ENCODE assay signal across 8 cellular contexts in the genomic region with DNA sequence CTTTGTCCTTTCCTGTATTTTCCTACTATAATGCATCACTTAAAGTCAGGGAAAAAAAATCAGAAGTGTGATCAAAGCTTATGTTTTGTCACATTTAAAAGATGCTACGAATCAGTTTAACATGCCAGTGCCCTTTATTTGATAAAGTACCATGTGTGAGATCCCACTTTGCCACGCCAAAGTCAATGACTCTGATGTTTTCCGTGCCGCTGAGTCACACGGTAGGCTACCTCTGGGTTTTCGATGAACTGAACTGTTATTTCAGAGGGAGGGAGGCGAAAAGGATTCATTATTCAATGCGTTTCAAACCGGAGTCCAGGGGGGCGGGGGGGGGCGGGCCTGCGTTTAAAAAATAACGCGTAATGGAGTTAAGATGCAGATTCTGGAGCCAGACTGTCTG.
DNase-seq lines count a peak whose midpoint lies in the region; ATAC-seq, FAIRE-seq and TF ChIP-seq lines count a peak whose summit lies in the region.

No MANE protein-coding gene starts in this region.

- peak overlapping the region; percentile 14 for H2BK15ac ChIP-seq in mesendoderm (replicated peaks; ENCODE audit: low read depth)

- H3K27me3 ChIP-seq in GM23338 (ENCODE audit: insufficient read depth) (peaks cover 11% of the 10 kb centered on the region), mesendoderm (ENCODE audit: insufficient read depth, low read length, poor library complexity) (no peaks in the 10 kb centered on the region)

- peaks cover 25% of the 10 kb centered on the region for H3K4me1 Mint-ChIP-seq in GM23338

- no peak for FAIRE-seq in A549 (lab: Jason Lieb, UNC)

- H3K36me3 Mint-ChIP-seq in GM23338 (ENCODE audit: low read depth): no peaks in the 10 kb centered on the region

- H4K5ac ChIP-seq in mesendoderm (ENCODE audit: low read length): no peak overlapping the region

- H3K27ac ChIP-seq in A549 (peak overlapping the region; percentile 80 to 96), GM23338 (ENCODE audit: low read depth) (no peak overlapping the region), mesendoderm (ENCODE audit: low read depth, low read length) (no peak overlapping the region)

- peak overlapping the region; percentile 79 for H3K4me2 ChIP-seq in A549
- peak overlapping the region; percentile 84 for H3K4me2 ChIP-seq in GM23338
- peak overlapping the region; percentile 79 for H3K4me2 ChIP-seq in mesendoderm (ENCODE audit: low read length)

- no peaks in the 10 kb centered on the region; the same call in 2 of the 3 replicates for H3K9me3 Mint-ChIP-seq in GM23338

- peak overlapping the region; percentile 95 for H2AFZ ChIP-seq in GM23338

- no peak for TF ChIP-seq POLR2A in A549 (IDR thresholded peaks at IDR 0.05; ENCODE audit: low read length)

- no peak for TF ChIP-seq CTCF in A549 (IDR thresholded peaks at IDR 0.05)
- no peak for TF ChIP-seq CTCF in GM23338 (conservative IDR thresholded peaks at IDR 0.05; ENCODE audit: low read depth in 2 of 2)

- H3K9me3 ChIP-seq in A549: peaks cover 16% of the 10 kb centered on the region

- H4K20me1 ChIP-seq in GM23338 (replicated peaks; ENCODE audit: insufficient read depth): no peaks in the 10 kb centered on the region

- peak overlapping the region; percentile 42 for H3K4me3 ChIP-seq in A549
- H3K4me3 ChIP-seq in GM23338: peak overlapping the region; percentile 62
- peak overlapping the region; percentile 42 for H3K4me3 ChIP-seq in mesendoderm (ENCODE audit: low read length)

- no peak overlapping the region; the same call in 1 of the 2 replicates for H3K27ac Mint-ChIP-seq in GM23338

- 0% methylated on average over 10 of the region's 14 CpGs for WGBS in A549 (ENCODE audit: missing lambda C conversion rate)
- no CpG with 5 or more reads among the region's 14 CpGs for WGBS in mesendoderm (ENCODE audit: extremely low coverage, insufficient coverage, low lambda C conversion rate)

- H3K18ac ChIP-seq in mesendoderm (ENCODE audit: low read length): peak overlapping the region; percentile 16

- no peak overlapping the region for H2BK5ac ChIP-seq in mesendoderm (ENCODE audit: low read length)

- H3K4me1 ChIP-seq in A549 (peaks cover 14% of the 10 kb centered on the region), GM23338 (ENCODE audit: insufficient read depth) (peaks cover 26% of the 10 kb centered on the region), mesendoderm (ENCODE audit: control insufficient read depth, low read depth, low read length) (no peaks in the 10 kb centered on the region)

- peak in 1 of 2 experiments; percentile 42 for DNase-seq in A549 (ENCODE audit: low read depth in 1 of 2, low spot score in 1 of 2)
- DNase-seq in GM23338 (ENCODE audit: low spot score): no peak
- peak; percentile 45 for DNase-seq in astrocyte of the hippocampus (ENCODE audit: low read depth, low spot score)
- DNase-seq in mesendoderm: no peak
- no peak for DNase-seq in GM03348 (ENCODE audit: low spot score)
- no peak for DNase-seq in SHP77 (lab: John Stamatoyannopoulos, UW)

- H3F3A ChIP-seq in GM23338 (replicated peaks; ENCODE audit: low read depth): no peaks in the 10 kb centered on the region

- no peak for TF ChIP-seq RAD21 in A549 (conservative IDR thresholded peaks at IDR 0.05 in 1 of 2, IDR thresholded peaks at IDR 0.05 in 1 of 2)

- peak overlapping the region; percentile 80 for H3K9ac ChIP-seq in mesendoderm (ENCODE audit: low read length)

- no peak overlapping the region for H2BK120ac ChIP-seq in mesendoderm (ENCODE audit: low read depth, low read length)

- CTCF ChIA-PET in A549 (lab: Yijun Ruan, JAX): interaction anchor here (1.2 to 1.4 kb wide), 2 partner anchors 15 to 125 kb away, joined by 3 read pairs; no protein-coding TSS in a partner anchor

- H3K9me2 ChIP-seq in GM23338 (ENCODE audit: insufficient read depth): no peaks in the 10 kb centered on the region

- H3K79me1 ChIP-seq in mesendoderm (ENCODE audit: low read length): no peaks in the 10 kb centered on the region

- H3K79me2 ChIP-seq in GM23338 (replicated peaks; ENCODE audit: insufficient read depth) (no peaks in the 10 kb centered on the region), mesendoderm (ENCODE audit: control insufficient read depth, insufficient read depth, low read length) (no peaks in the 10 kb centered on the region)

- ATAC-seq in A549: peak; percentile 60 to 71; a peak in 5 of 6 replicates
- ATAC-seq in GM23338: no peak
- no peak for ATAC-seq in HG03571 (IDR thresholded peaks at IDR 0.05; ENCODE audit: unreplicated experiment)
- no peak for ATAC-seq in HG02870 (IDR thresholded peaks at IDR 0.05; ENCODE audit: unreplicated experiment)

- no peak overlapping the region for H2AK5ac ChIP-seq in mesendoderm (ENCODE audit: low read length)

- no peak overlapping the region for H3K23ac ChIP-seq in mesendoderm (ENCODE audit: low read length)

- H3K4ac ChIP-seq in mesendoderm (ENCODE audit: low read depth, low read length): peak overlapping the region; percentile 22

- no peak for TF ChIP-seq EP300 in A549 (IDR thresholded peaks at IDR 0.05)

- H3K4me3 Mint-ChIP-seq in GM23338: peak overlapping the region; percentile 68

- POLR2A ChIA-PET in A549 (lab: Yijun Ruan, JAX): interaction anchor here (0.7 to 1.0 kb wide), 9 partner anchors 24 to 1063 kb away, joined by 3 to 5 read pairs (median 3); no protein-coding TSS in a partner anchor

- peak overlapping the region; percentile 85 for H3K56ac ChIP-seq in mesendoderm (ENCODE audit: low read length)

- H3K36me3 ChIP-seq in GM23338 (ENCODE audit: insufficient read depth) (no peaks in the 10 kb centered on the region), mesendoderm (ENCODE audit: control insufficient read depth, insufficient read depth, low read length) (no peaks in the 10 kb centered on the region)

- peaks cover 14% of the 10 kb centered on the region for H3K27me3 Mint-ChIP-seq in GM23338 (ENCODE audit: insufficient read depth, low read depth, poor library complexity)

- no peak overlapping the region for H4K8ac ChIP-seq in mesendoderm (ENCODE audit: low read depth, low read length)

TF ChIP-seq in A549, 52 proteins besides CTCF, POLR2A, EP300 and RAD21:
- TF ChIP-seq MAFK (IDR thresholded peaks at IDR 0.05; ENCODE audit: partially characterized antibody) (no peak), RARB (CRISPR knock-in tag; IDR thresholded peaks at IDR 0.05) (no peak)
- TF ChIP-seq, protein P1, sequence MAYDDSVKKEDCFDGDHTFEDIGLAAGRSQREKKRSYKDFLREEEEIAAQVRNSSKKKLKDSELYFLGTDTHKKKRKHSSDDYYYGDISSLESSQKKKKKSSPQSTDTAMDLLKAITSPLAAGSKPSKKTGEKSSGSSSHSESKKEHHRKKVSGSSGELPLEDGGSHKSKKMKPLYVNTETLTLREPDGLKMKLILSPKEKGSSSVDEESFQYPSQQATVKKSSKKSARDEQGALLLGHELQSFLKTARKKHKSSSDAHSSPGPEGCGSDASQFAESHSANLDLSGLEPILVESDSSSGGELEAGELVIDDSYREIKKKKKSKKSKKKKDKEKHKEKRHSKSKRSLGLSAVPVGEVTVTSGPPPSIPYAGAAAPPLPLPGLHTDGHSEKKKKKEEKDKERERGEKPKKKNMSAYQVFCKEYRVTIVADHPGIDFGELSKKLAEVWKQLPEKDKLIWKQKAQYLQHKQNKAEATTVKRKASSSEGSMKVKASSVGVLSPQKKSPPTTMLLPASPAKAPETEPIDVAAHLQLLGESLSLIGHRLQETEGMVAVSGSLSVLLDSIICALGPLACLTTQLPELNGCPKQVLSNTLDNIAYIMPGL (CRISPR knock-in tag; IDR thresholded peaks at IDR 0.05; ENCODE audit: borderline replicate concordance): no peak

TF ChIP-seq in GM23338, 12 proteins besides CTCF, POLR2A, EP300 and RAD21:
- TF ChIP-seq JUNB (IDR thresholded peaks at IDR 0.05; ENCODE audit: unreplicated experiment): no peak
- no peak for TF ChIP-seq NANOG (IDR thresholded peaks at IDR 0.05; ENCODE audit: borderline replicate concordance)

Comparison
In these comparisons a context has a peak if more than half of its experiments do, and no peak if none do; other contexts are left out.
1. ATAC-seq: peak in A549 (2 of 2); none in GM23338 (single experiment), HG03571 (single experiment) and HG02870 (single experiment).
2. H3K27ac ChIP-seq: peak in A549 (2 of 2); none in GM23338 (single experiment) and mesendoderm (single experiment).
3. Peak in every context shown above with its lines, with median percentiles within 50 percentile points of each other: H3K4me2 ChIP-seq and H3K4me3 ChIP-seq.